Comparison of ENCODE assay signal across 1 cellular context in genomic region chr5:174532453-174533126, GRCh38.
TF ChIP-seq lines count a peak whose summit lies in the region.

No MANE protein-coding gene starts in this region.

TF ChIP-seq in K562, 482 proteins besides CTCF, POLR2A, EP300 and RAD21 (continued from another document and continues in another):
- TF ChIP-seq, protein P1, sequence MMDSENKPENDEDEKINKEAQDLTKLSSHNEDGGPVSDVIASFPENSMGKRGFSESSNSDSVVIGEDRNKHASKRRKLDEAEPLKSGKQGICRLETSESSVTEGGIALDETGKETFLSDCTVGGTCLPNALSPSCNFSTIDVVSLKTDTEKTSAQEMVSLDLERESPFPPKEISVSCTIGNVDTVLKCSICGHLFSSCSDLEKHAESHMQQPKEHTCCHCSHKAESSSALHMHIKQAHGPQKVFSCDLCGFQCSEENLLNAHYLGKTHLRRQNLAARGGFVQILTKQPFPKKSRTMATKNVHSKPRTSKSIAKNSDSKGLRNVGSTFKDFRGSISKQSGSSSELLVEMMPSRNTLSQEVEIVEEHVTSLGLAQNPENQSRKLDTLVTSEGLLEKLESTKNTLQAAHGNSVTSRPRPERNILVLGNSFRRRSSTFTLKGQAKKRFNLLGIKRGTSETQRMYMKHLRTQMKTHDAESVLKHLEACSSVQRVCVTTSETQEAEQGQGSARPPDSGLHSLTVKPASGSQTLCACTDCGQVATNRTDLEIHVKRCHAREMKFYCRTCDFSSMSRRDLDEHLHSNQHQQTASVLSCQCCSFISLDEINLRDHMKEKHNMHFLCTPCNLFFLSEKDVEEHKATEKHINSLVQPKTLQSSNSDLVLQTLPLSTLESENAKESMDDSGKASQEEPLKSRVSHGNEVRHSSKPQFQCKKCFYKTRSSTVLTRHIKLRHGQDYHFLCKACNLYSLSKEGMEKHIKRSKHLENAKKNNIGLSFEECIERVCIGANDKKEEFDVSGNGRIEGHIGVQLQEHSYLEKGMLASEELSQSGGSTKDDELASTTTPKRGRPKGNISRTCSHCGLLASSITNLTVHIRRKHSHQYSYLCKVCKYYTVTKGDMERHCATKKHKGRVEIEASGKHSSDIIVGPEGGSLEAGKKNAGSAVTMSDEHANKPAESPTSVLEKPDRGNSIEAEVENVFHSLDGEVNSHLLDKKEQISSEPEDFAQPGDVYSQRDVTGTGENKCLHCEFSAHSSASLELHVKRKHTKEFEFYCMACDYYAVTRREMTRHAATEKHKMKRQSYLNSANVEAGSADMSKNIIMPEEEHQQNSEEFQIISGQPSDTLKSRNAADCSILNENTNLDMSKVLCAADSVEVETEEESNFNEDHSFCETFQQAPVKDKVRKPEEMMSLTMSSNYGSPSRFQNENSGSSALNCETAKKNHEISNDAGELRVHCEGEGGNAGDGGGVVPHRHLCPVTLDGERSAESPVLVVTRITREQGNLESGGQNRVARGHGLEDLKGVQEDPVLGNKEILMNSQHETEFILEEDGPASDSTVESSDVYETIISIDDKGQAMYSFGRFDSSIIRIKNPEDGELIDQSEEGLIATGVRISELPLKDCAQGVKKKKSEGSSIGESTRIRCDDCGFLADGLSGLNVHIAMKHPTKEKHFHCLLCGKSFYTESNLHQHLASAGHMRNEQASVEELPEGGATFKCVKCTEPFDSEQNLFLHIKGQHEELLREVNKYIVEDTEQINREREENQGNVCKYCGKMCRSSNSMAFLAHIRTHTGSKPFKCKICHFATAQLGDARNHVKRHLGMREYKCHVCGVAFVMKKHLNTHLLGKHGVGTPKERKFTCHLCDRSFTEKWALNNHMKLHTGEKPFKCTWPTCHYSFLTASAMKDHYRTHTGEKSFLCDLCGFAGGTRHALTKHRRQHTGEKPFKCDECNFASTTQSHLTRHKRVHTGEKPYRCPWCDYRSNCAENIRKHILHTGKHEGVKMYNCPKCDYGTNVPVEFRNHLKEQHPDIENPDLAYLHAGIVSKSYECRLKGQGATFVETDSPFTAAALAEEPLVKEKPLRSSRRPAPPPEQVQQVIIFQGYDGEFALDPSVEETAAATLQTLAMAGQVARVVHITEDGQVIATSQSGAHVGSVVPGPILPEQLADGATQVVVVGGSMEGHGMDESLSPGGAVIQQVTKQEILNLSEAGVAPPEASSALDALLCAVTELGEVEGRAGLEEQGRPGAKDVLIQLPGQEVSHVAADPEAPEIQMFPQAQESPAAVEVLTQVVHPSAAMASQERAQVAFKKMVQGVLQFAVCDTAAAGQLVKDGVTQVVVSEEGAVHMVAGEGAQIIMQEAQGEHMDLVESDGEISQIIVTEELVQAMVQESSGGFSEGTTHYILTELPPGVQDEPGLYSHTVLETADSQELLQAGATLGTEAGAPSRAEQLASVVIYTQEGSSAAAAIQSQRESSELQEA (IDR thresholded peaks at IDR 0.05; ENCODE audit: low read depth): no peak
- TF ChIP-seq XRCC3 (IDR thresholded peaks at IDR 0.05) (no peak), CBX3 (IDR thresholded peaks at IDR 0.05; ENCODE audit: borderline replicate concordance in 1 of 2, low read length in 2 of 2) (peak in 1 of 2 experiments; percentile 88; a peak in 1 of 3 replicates), ZNF609 (CRISPR knock-in tag; IDR thresholded peaks at IDR 0.05; ENCODE audit: borderline replicate concordance) (no peak), BRCA1 (IDR thresholded peaks at IDR 0.05) (no peak), BRCA1 (CRISPR knock-in tag; IDR thresholded peaks at IDR 0.05) (no peak), IRF9 (tag; IDR thresholded peaks at IDR 0.05) (0 out of 2 replicates have a peak, but pooled peaks have one; percentile 68), BCOR (IDR thresholded peaks at IDR 0.05) (0 out of 2 replicates have a peak, but pooled peaks have one; percentile 26), ARNT (IDR thresholded peaks at IDR 0.05) (0 out of 4 replicates have a peak, but pooled peaks of 1 of the 2 experiments have one; percentile 75), RNF2 (IDR thresholded peaks at IDR 0.05) (peak; percentile 82), HMG20A (CRISPR knock-in tag; conservative IDR thresholded peaks at IDR 0.05) (no peak), WHSC1 (IDR thresholded peaks at IDR 0.05; ENCODE audit: low read length) (no peak), HSF4 (CRISPR knock-in tag; IDR thresholded peaks at IDR 0.05; ENCODE audit: borderline replicate concordance) (no peak), PHTF2 (CRISPR knock-in tag; IDR thresholded peaks at IDR 0.05) (no peak), DPF2 (IDR thresholded peaks at IDR 0.05) (peak; percentile 92), ZNF584 (CRISPR knock-in tag; IDR thresholded peaks at IDR 0.05; ENCODE audit: low read depth) (no peak), FIP1L1 (IDR thresholded peaks at IDR 0.05; ENCODE audit: low read depth, low read length, poor library complexity, severe bottlenecking) (no peak), SIRT6 (IDR thresholded peaks at IDR 0.05; ENCODE audit: low read depth, low read length) (no peak), CAMTA2 (CRISPR knock-in tag; conservative IDR thresholded peaks at IDR 0.05) (no peak), ATF7 (IDR thresholded peaks at IDR 0.05) (peak; percentile 64; the same call in 1 of the 2 replicates), ZNF449 (CRISPR knock-in tag; IDR thresholded peaks at IDR 0.05) (no peak), ZNF507 (tag; conservative IDR thresholded peaks at IDR 0.05) (no peak), NKRF (IDR thresholded peaks at IDR 0.05; ENCODE audit: borderline replicate concordance) (no peak), LCOR (CRISPR knock-in tag; IDR thresholded peaks at IDR 0.05) (no peak), POLR2B (IDR thresholded peaks at IDR 0.05; ENCODE audit: low read depth, partially characterized antibody) (no peak), RHOXF2B (CRISPR knock-in tag; conservative IDR thresholded peaks at IDR 0.05) (no peak), PCBP1 (IDR thresholded peaks at IDR 0.05; ENCODE audit: low read depth, low read length, poor library complexity, severe bottlenecking) (no peak), CBFA2T2 (conservative IDR thresholded peaks at IDR 0.05) (peak; percentile 39), GTF3C2 (IDR thresholded peaks at IDR 0.05; ENCODE audit: borderline replicate concordance, extremely low read depth, insufficient read length) (no peak)
- TF ChIP-seq, protein P2, sequence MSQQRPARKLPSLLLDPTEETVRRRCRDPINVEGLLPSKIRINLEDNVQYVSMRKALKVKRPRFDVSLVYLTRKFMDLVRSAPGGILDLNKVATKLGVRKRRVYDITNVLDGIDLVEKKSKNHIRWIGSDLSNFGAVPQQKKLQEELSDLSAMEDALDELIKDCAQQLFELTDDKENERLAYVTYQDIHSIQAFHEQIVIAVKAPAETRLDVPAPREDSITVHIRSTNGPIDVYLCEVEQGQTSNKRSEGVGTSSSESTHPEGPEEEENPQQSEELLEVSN (IDR thresholded peaks at IDR 0.05; ENCODE audit: borderline replicate concordance in 1 of 2, extremely low read depth in 1 of 2, insufficient read depth in 1 of 2, insufficient read length in 1 of 2, low read depth in 1 of 2, low read length in 1 of 2, poor library complexity in 1 of 2, severe bottlenecking in 1 of 2): peak; percentile 62 to 71
- TF ChIP-seq, protein P3, sequence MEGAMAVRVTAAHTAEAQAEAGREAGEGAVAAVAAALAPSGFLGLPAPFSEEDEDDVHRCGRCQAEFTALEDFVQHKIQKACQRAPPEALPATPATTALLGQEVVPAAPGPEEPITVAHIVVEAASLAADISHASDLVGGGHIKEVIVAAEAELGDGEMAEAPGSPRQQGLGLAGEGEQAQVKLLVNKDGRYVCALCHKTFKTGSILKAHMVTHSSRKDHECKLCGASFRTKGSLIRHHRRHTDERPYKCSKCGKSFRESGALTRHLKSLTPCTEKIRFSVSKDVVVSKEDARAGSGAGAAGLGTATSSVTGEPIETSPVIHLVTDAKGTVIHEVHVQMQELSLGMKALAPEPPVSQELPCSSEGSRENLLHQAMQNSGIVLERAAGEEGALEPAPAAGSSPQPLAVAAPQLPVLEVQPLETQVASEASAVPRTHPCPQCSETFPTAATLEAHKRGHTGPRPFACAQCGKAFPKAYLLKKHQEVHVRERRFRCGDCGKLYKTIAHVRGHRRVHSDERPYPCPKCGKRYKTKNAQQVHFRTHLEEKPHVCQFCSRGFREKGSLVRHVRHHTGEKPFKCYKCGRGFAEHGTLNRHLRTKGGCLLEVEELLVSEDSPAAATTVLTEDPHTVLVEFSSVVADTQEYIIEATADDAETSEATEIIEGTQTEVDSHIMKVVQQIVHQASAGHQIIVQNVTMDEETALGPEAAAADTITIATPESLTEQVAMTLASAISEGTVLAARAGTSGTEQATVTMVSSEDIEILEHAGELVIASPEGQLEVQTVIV (CRISPR knock-in tag; IDR thresholded peaks at IDR 0.05; ENCODE audit: borderline replicate concordance): no peak
